In genomic region chr5:2194949-2195348, GRCh38 we compare ENCODE assay signal across 23 cellular contexts.
DNase-seq lines count a peak whose midpoint lies in the region; ATAC-seq and TF ChIP-seq lines count a peak whose summit lies in the region.
"Had no signal": no experiment of that assay in that cellular context is flagged by ENCODE, and none has a peak within 500 bp of the region (broad histone marks: within the 10 kb centered on the region; RNA-seq: fewer than 3 reads in every experiment).

No MANE protein-coding gene starts in this region.

- H3K4me1 ChIP-seq in GM23338 (ENCODE audit: insufficient read depth) (no peaks in the 10 kb centered on the region), HEK293 (ENCODE audit: control insufficient read depth, insufficient read depth, low read length) (no peaks in the 10 kb centered on the region), gastrocnemius medialis (no peaks in the 10 kb centered on the region)
- H3K4me1 ChIP-seq: BE2C had no signal

- no peaks in the 10 kb centered on the region for H3K9me3 ChIP-seq in HEK293 (ENCODE audit: control insufficient read depth, insufficient read depth, low read depth, low read length)
- no peaks in the 10 kb centered on the region for H3K9me3 ChIP-seq in gastrocnemius medialis
- H3K9me3 ChIP-seq: BE2C had no signal

- CTCF ChIA-PET in HEK293 (lab: Yijun Ruan, JAX), result no interaction called here

- no peak overlapping the region for H2AFZ ChIP-seq in GM23338

- no peak overlapping the region for H3K27ac Mint-ChIP-seq in GM23338
- H3K27ac Mint-ChIP-seq: CD14-positive monocyte; CD4-positive, alpha-beta memory T cell; CD4-positive, CD25-positive, alpha-beta regulatory T cell; CD8-positive, alpha-beta memory T cell had no signal

- H3K9me3 Mint-ChIP-seq in GM23338, result peaks cover 21% of the 10 kb centered on the region

- no peaks in the 10 kb centered on the region for H3K79me2 ChIP-seq in GM23338 (replicated peaks; ENCODE audit: insufficient read depth)

- H3K4me2 ChIP-seq in GM23338, result no peak overlapping the region
- H3K4me2 ChIP-seq: BLaER1 had no signal

- H3K4me3 ChIP-seq in GM23338 (no peak overlapping the region), HEK293 (ENCODE audit: low read depth, low read length) (no peak overlapping the region), gastrocnemius medialis (no peak overlapping the region)
- H3K4me3 ChIP-seq: BLaER1, GM12878 had no signal

- no peaks in the 10 kb centered on the region for H3F3A ChIP-seq in GM23338 (replicated peaks; ENCODE audit: low read depth)

- DNase-seq in GM23338 (ENCODE audit: low spot score), result no peak
- peak; percentile 24 for DNase-seq in islet precursor cell
- no peak for DNase-seq in gastrocnemius medialis
- DNase-seq: 8988T; ACHN; BE2C; C1 segment of cervical spinal cord; CD4-positive, alpha-beta memory T cell; CD4-positive, CD25-positive, alpha-beta regulatory T cell; CD8-positive, alpha-beta memory T cell; COR-L47; DMS 273 treated with DMSO at 0.1 percent for 48 hours; DMS153; DMS53; DMS79; DND-41; EL; GDM1 had no signal

- no peaks in the 10 kb centered on the region for H3K27me3 ChIP-seq in GM23338 (ENCODE audit: insufficient read depth)
- peaks cover 4 to 6% (median 5%) of the 10 kb centered on the region in 3 donors for H3K27me3 ChIP-seq in gastrocnemius medialis
- H3K27me3 ChIP-seq: BE2C, BLaER1 had no signal

- H3K36me3 ChIP-seq in GM23338 (ENCODE audit: insufficient read depth), result no peaks in the 10 kb centered on the region; the same call in 1 of the 2 replicates
- H3K36me3 ChIP-seq in HEK293 (ENCODE audit: control insufficient read depth in 2 of 2, insufficient read depth in 1 of 2, low read length in 2 of 2), result no peaks in the 10 kb centered on the region
- H3K36me3 ChIP-seq in gastrocnemius medialis, result no peaks in the 10 kb centered on the region
- H3K36me3 ChIP-seq: BE2C, BLaER1 had no signal

- H4K20me1 ChIP-seq in GM23338 (replicated peaks; ENCODE audit: insufficient read depth), result no peaks in the 10 kb centered on the region
- H4K20me1 ChIP-seq: BLaER1 had no signal

- H3K27ac ChIP-seq in GM23338 (ENCODE audit: low read depth) (no peak overlapping the region), HEK293 (ENCODE audit: extremely low read depth, low read depth, low read length) (no peak overlapping the region), gastrocnemius medialis (no peak overlapping the region)
- H3K27ac ChIP-seq: BLaER1 had no signal

- POLR2A ChIA-PET in HEK293 (lab: Yijun Ruan, JAX), result no interaction called here

- no peak for TF ChIP-seq POLR2A in gastrocnemius medialis (IDR thresholded peaks at IDR 0.05)

- H3K36me3 Mint-ChIP-seq in GM23338 (ENCODE audit: low read depth), result peaks cover 6% of the 10 kb centered on the region; the same call in 2 of the 3 replicates
- H3K36me3 Mint-ChIP-seq: CD14-positive monocyte; CD4-positive, alpha-beta memory T cell; CD4-positive, CD25-positive, alpha-beta regulatory T cell had no signal

- no peaks in the 10 kb centered on the region for H3K9me2 ChIP-seq in GM23338 (ENCODE audit: insufficient read depth)

- intact Hi-C loops in gastrocnemius medialis (cut with DNase I; ENCODE audit: low total_unique reads), result no loop called here

- H3K4me1 Mint-ChIP-seq in GM23338, result no peaks in the 10 kb centered on the region; the same call in 2 of the 3 replicates
- H3K4me1 Mint-ChIP-seq: CD14-positive monocyte; CD4-positive, alpha-beta memory T cell; CD4-positive, CD25-positive, alpha-beta regulatory T cell; CD8-positive, alpha-beta memory T cell had no signal

- no peak overlapping the region for H3K4me3 Mint-ChIP-seq in GM23338
- H3K4me3 Mint-ChIP-seq: CD14-positive monocyte; CD4-positive, alpha-beta memory T cell; CD4-positive, CD25-positive, alpha-beta regulatory T cell; CD8-positive, alpha-beta memory T cell had no signal

- TF ChIP-seq CTCF in GM23338 (conservative IDR thresholded peaks at IDR 0.05; ENCODE audit: low read depth in 2 of 2) (no peak), HEK293 (tag by site-specific recombination; IDR thresholded peaks at IDR 0.05) (no peak), gastrocnemius medialis (IDR thresholded peaks at IDR 0.05 in 4 of 5, conservative IDR thresholded peaks at IDR 0.05 in 1 of 5) (no peak)

- ATAC-seq in GM23338 (no peak), HG02938 (IDR thresholded peaks at IDR 0.05; ENCODE audit: unreplicated experiment) (no peak), gastrocnemius medialis (no peak)
- ATAC-seq: GM12878 had no signal

- in situ Hi-C loops in gastrocnemius medialis (cut with MboI; ENCODE audit: low sequenced_read_pairs in 4 of 4), result no loop called here

- peaks cover 3% of the 10 kb centered on the region for H3K27me3 Mint-ChIP-seq in GM23338 (ENCODE audit: insufficient read depth, low read depth, poor library complexity)
- H3K27me3 Mint-ChIP-seq: CD4-positive, CD25-positive, alpha-beta regulatory T cell had no signal

TF ChIP-seq in GM23338, 12 proteins besides CTCF, POLR2A, EP300 and RAD21:
- TF ChIP-seq ZNF331 (CRISPR knock-in tag; IDR thresholded peaks at IDR 0.05; ENCODE audit: low read depth), result peak; percentile 86
- no peak for TF ChIP-seq NANOG (IDR thresholded peaks at IDR 0.05; ENCODE audit: borderline replicate concordance)

TF ChIP-seq in HEK293, 187 proteins besides CTCF, POLR2A, EP300 and RAD21:
- TF ChIP-seq SETDB1 (IDR thresholded peaks at IDR 0.05; ENCODE audit: insufficient read length, low read length), result peak; percentile 54
- TF ChIP-seq PRDM1 (tag by site-specific recombination; IDR thresholded peaks at IDR 0.05), result no peak
- TF ChIP-seq ZNF37A (tag by site-specific recombination; IDR thresholded peaks at IDR 0.05), result no peak
- no peak for TF ChIP-seq ZNF335 (tag by site-specific recombination; conservative IDR thresholded peaks at IDR 0.05)
- no peak for TF ChIP-seq ZNF488 (tag by site-specific recombination; IDR thresholded peaks at IDR 0.05)
